24 cellular contexts compared by ENCODE assay signal in genomic region chr15:81449836-81450474, GRCh38.
"Had no signal": no experiment of that assay in that cellular context is flagged by ENCODE, and none has a peak within 500 bp of the region (broad histone marks: within the 10 kb centered on the region; RNA-seq: fewer than 3 reads in every experiment).

No MANE protein-coding gene starts in this region.

- H3K4me1 Mint-ChIP-seq: activated B cell treated with CpG ODN at 0.5 μM for 24 hours; activated CD8-positive, alpha-beta memory T cell treated with anti-CD3 and anti-CD28 coated beads, Interleukin-2, amount 10 ng/mL, durations not matched to agents 7 days and 5 days; activated naive CD4-positive, alpha-beta T cell treated with anti-CD3 and anti-CD28 coated beads, Interleukin-2, amount 50 U/mL, for 24 hours; central memory CD8-positive, alpha-beta T cell; endodermal cell; nephron; stimulated activated effector memory CD8-positive, alpha-beta T cell treated with anti-CD3 and anti-CD28 coated beads, Interleukin-12 subunit alpha, Interleukin-12 subunit beta, amount 100 ng/mL, for 72 hours had no signal

- H3K4me1 ChIP-seq: breast epithelium, gastroesophageal sphincter had no signal

- H3K9me3 Mint-ChIP-seq: activated T-helper 2 cell treated with anti-CD3 and anti-CD28 coated beads, Interferon-gamma antibody, Interleukin-2, Interleukin-4, amounts not matched to agents 10 μg/mL and 5 μg/mL and 100 μg/mL, durations not matched to agents 14 hours and 24 hours and 36 hours; central memory CD8-positive, alpha-beta T cell; stimulated activated effector memory CD8-positive, alpha-beta T cell treated with anti-CD3 and anti-CD28 coated beads, Interleukin-12 subunit alpha, Interleukin-12 subunit beta, amount 100 ng/mL, for 72 hours; T-helper 2 cell treated with Interferon-gamma antibody and Interleukin-4, amounts not matched to agents 5 μg/mL and 100 μg/mL, for 36 hours had no signal

- H3K27ac ChIP-seq: breast epithelium, gastroesophageal sphincter, hepatocyte, skin epidermis, thoracic aorta had no signal

- H3K36me3 Mint-ChIP-seq: activated CD8-positive, alpha-beta memory T cell treated with anti-CD3 and anti-CD28 coated beads, Interleukin-2, amount 10 ng/mL, durations not matched to agents 7 days and 5 days; activated naive CD4-positive, alpha-beta T cell treated with anti-CD3 and anti-CD28 coated beads, Interleukin-2, amount 50 U/mL, for 24 hours; stimulated activated effector memory CD8-positive, alpha-beta T cell treated with anti-CD3 and anti-CD28 coated beads, Interleukin-12 subunit alpha, Interleukin-12 subunit beta, amount 100 ng/mL, for 72 hours had no signal

- H3K4me3 Mint-ChIP-seq: activated B cell treated with CpG ODN at 0.5 μM for 24 hours; activated CD8-positive, alpha-beta memory T cell treated with anti-CD3 and anti-CD28 coated beads, Interleukin-2, amount 10 ng/mL, durations not matched to agents 7 days and 5 days; activated CD8-positive, alpha-beta T cell treated with anti-CD3 and anti-CD28 coated beads, Interleukin-2, amount 10 ng/mL, durations not matched to agents 7 days and 5 days; activated naive CD4-positive, alpha-beta T cell treated with anti-CD3 and anti-CD28 coated beads, Interleukin-2, amount 50 U/mL, for 24 hours; central memory CD8-positive, alpha-beta T cell; dendritic cell treated with granulocyte-macrophage colony-stimulating factor and Interleukin-4, amounts not matched to agents 40 ng/mL and 50 ng/mL, for 4 days; endodermal cell; nephron; stimulated activated effector memory CD8-positive, alpha-beta T cell treated with anti-CD3 and anti-CD28 coated beads, Interleukin-12 subunit alpha, Interleukin-12 subunit beta, amount 100 ng/mL, for 72 hours; stimulated activated naive CD8-positive, alpha-beta T cell treated with anti-CD3 and anti-CD28 coated beads, Interleukin-15, Interleukin-2, amounts not matched to agents 100 ng/mL and 50 ng/mL, for 24 hours; T-helper 2 cell treated with Interferon-gamma antibody and Interleukin-4, amounts not matched to agents 5 μg/mL and 100 μg/mL, for 36 hours had no signal

- H3K27ac Mint-ChIP-seq: activated B cell treated with CpG ODN at 0.5 μM for 24 hours; activated CD8-positive, alpha-beta memory T cell treated with anti-CD3 and anti-CD28 coated beads, Interleukin-2, amount 10 ng/mL, durations not matched to agents 7 days and 5 days; activated CD8-positive, alpha-beta T cell treated with anti-CD3 and anti-CD28 coated beads, Interleukin-2, amount 10 ng/mL, durations not matched to agents 7 days and 5 days; activated naive CD4-positive, alpha-beta T cell treated with anti-CD3 and anti-CD28 coated beads, Interleukin-2, amount 50 U/mL, for 24 hours; activated T-helper 2 cell treated with anti-CD3 and anti-CD28 coated beads, Interferon-gamma antibody, Interleukin-2, Interleukin-4, amounts not matched to agents 10 μg/mL and 5 μg/mL and 100 μg/mL, durations not matched to agents 14 hours and 24 hours and 36 hours; dendritic cell treated with granulocyte-macrophage colony-stimulating factor and Interleukin-4, amounts not matched to agents 40 ng/mL and 50 ng/mL, for 4 days; endodermal cell; nephron; stimulated activated effector memory CD8-positive, alpha-beta T cell treated with anti-CD3 and anti-CD28 coated beads, Interleukin-12 subunit alpha, Interleukin-12 subunit beta, amount 100 ng/mL, for 72 hours; stimulated activated naive CD8-positive, alpha-beta T cell treated with anti-CD3 and anti-CD28 coated beads, Interleukin-15, Interleukin-2, amounts not matched to agents 100 ng/mL and 50 ng/mL, for 24 hours; T-helper 2 cell treated with Interferon-gamma antibody and Interleukin-4, amounts not matched to agents 5 μg/mL and 100 μg/mL, for 36 hours had no signal

- DNase-seq: activated B cell treated with CpG ODN at 0.5 μM for 24 hours; activated CD8-positive, alpha-beta memory T cell treated with anti-CD3 and anti-CD28 coated beads, Interleukin-2, amount 10 ng/mL, durations not matched to agents 7 days and 5 days; activated CD8-positive, alpha-beta T cell treated with anti-CD3 and anti-CD28 coated beads, Interleukin-2, amount 10 ng/mL, durations not matched to agents 7 days and 5 days; activated T-cell treated with anti-CD3 and anti-CD28 coated beads, Interleukin-2, amount 50 U/mL, for 48 hours; endodermal cell; islet precursor cell; left ventricle myocardium superior; posterior cingulate gyrus; stimulated activated CD4-positive, alpha-beta T cell treated with anti-CD3 and anti-CD28 coated beads, Interleukin-12 subunit alpha, Interleukin-12 subunit beta, amount 100 ng/mL, for 4 hours; stimulated activated CD4-positive, alpha-beta T cell treated with anti-CD3 and anti-CD28 coated beads, Interleukin-4, amount 100 ng/mL, for 1 hour had no signal

- ATAC-seq: activated CD8-positive, alpha-beta memory T cell treated with anti-CD3 and anti-CD28 coated beads, Interleukin-2, amount 10 ng/mL, durations not matched to agents 7 days and 5 days; activated CD8-positive, alpha-beta T cell treated with anti-CD3 and anti-CD28 coated beads, Interleukin-2, amount 10 ng/mL, durations not matched to agents 7 days and 5 days; gastroesophageal sphincter; left ventricle myocardium superior; sciatic nerve; stimulated activated effector memory CD8-positive, alpha-beta T cell treated with anti-CD3 and anti-CD28 coated beads, Interleukin-12 subunit alpha, Interleukin-12 subunit beta, amount 100 ng/mL, for 72 hours had no signal

- H3K27me3 Mint-ChIP-seq: dendritic cell treated with granulocyte-macrophage colony-stimulating factor and Interleukin-4, amounts not matched to agents 40 ng/mL and 50 ng/mL, for 4 days had no signal

- H3K27me3 ChIP-seq: breast epithelium, gastroesophageal sphincter, hepatocyte had no signal
